33 cellular contexts compared by ENCODE assay signal in genomic region chr19:3842948-3843347, GRCh38. TPM values are rescaled to one million over a fixed set of nuclear protein-coding genes. Genes with fewer than 3 reads are reported as not detected.
"Had no signal": no experiment of that assay in that cellular context is flagged by ENCODE, and none has a peak within 500 bp of the region (broad histone marks: within the 10 kb centered on the region; RNA-seq: fewer than 3 reads in every experiment).

No MANE protein-coding gene starts in this region.

- H3K4me1 Mint-ChIP-seq: immature natural killer cell; mesothelial cell of epicardium; naive B cell; natural killer cell; stimulated activated naive B cell treated with anti-CD40 and anti-IgM and Interleukin-4, amounts not matched to agents 10 μg/mL and 1 μg/mL and 100 μg/mL, for 72 hours had no signal

- H3K4me3 Mint-ChIP-seq: immature natural killer cell; mesothelial cell of epicardium; naive B cell; natural killer cell; nephron progenitor cell; neural progenitor cell; stimulated activated naive B cell treated with anti-CD40 and anti-IgM and Interleukin-4, amounts not matched to agents 10 μg/mL and 1 μg/mL and 100 μg/mL, for 72 hours had no signal

- H2AFZ ChIP-seq: neural progenitor cell had no signal

- H3K36me3 ChIP-seq: left ventricle myocardium inferior, neural progenitor cell, neutrophil, ovary, stomach, thyroid gland, transverse colon, upper lobe of left lung, vagina had no signal

- H3K4me2 ChIP-seq: neural progenitor cell, smooth muscle cell had no signal

- H3K27me3 Mint-ChIP-seq: naive B cell had no signal

- H3K27ac Mint-ChIP-seq: immature natural killer cell; mesothelial cell of epicardium; naive B cell; natural killer cell; nephron progenitor cell; neural progenitor cell; progenitor cell of endocrine pancreas; stimulated activated naive B cell treated with anti-CD40 and anti-IgM and Interleukin-4, amounts not matched to agents 10 μg/mL and 1 μg/mL and 100 μg/mL, for 72 hours had no signal

- H3K4me3 ChIP-seq: left ventricle myocardium inferior, lung, neural progenitor cell, ovary, smooth muscle cell, stomach, testis, thyroid gland, transverse colon, upper lobe of left lung, vagina had no signal

- H3K4me1 ChIP-seq: left ventricle myocardium inferior, neural progenitor cell, stomach, testis, thyroid gland, transverse colon, upper lobe of left lung, vagina had no signal

- DNase-seq: hypothalamus; immature natural killer cell; islet precursor cell; left ventricle myocardium inferior; mesendoderm; naive B cell; natural killer cell; nephron progenitor cell; occipital lobe; ovary; retina; stimulated activated CD4-positive, alpha-beta T cell treated with anti-CD3 and anti-CD28 coated beads, Interleukin-2, amount 100 ng/mL, for 24 hours; stimulated activated CD4-positive, alpha-beta T cell treated with anti-CD3 and anti-CD28 coated beads, Interleukin-4, amount 100 ng/mL, for 1 hour; stimulated activated naive B cell treated with anti-CD40 and anti-IgM and Interleukin-4, amounts not matched to agents 10 μg/mL and 1 μg/mL and 100 μg/mL, for 72 hours; stimulated activated naive CD8-positive, alpha-beta T cell treated with anti-CD3 and anti-CD28 coated beads, Interleukin-15, Interleukin-2, amounts not matched to agents 100 U/mL and 50 U/mL, for 24 hours; stomach; testis; thyroid gland; transverse colon; upper lobe of left lung had no signal

- H3K9me3 ChIP-seq: neutrophil, ovary, testis, thyroid gland, transverse colon, vagina had no signal

- H3K9ac ChIP-seq: neural progenitor cell had no signal

- H3K27me3 ChIP-seq: neural progenitor cell, ovary, testis, thyroid gland, transverse colon, upper lobe of left lung, vagina had no signal

- H3K27ac ChIP-seq: left ventricle myocardium inferior, neural progenitor cell, neutrophil, ovary, stomach, testis, thyroid gland, transverse colon, upper lobe of left lung, vagina had no signal

- ATAC-seq: natural killer cell; right cardiac atrium; stimulated activated naive B cell treated with anti-CD40 and anti-IgM and Interleukin-4, amounts not matched to agents 10 μg/mL and 1 μg/mL and 100 μg/mL, for 72 hours; stimulated activated naive CD8-positive, alpha-beta T cell treated with anti-CD3 and anti-CD28 coated beads, Interleukin-15, Interleukin-2, amounts not matched to agents 100 U/mL and 50 U/mL, for 24 hours had no signal

- H3K36me3 Mint-ChIP-seq: immature natural killer cell; mesothelial cell of epicardium; naive B cell; natural killer cell; stimulated activated naive B cell treated with anti-CD40 and anti-IgM and Interleukin-4, amounts not matched to agents 10 μg/mL and 1 μg/mL and 100 μg/mL, for 72 hours had no signal

RNA-seq across cellular contexts. Expression of gene ZFR2, which starts 25.9 kb away (rescaled TPM):
- total RNA-seq: left ventricle myocardium inferior, skeletal muscle tissue, thyroid gland, transverse colon, urinary bladder, vagina had no signal

RNA-seq across cellular contexts. Expression of gene ATCAY, which starts 37.5 kb away (rescaled TPM):
- total RNA-seq: kidney epithelial cell, left ventricle myocardium inferior, lower leg skin, mesothelial cell of epicardium, mononuclear cell, natural killer cell, right cardiac atrium, upper lobe of left lung had no signal
- polyA plus RNA-seq: immature natural killer cell, ovary had no signal

RNA-seq across cellular contexts. Expression of gene MATK, which starts 56.8 kb away (rescaled TPM):
- total RNA-seq: smooth muscle cell had no signal
- polyA plus RNA-seq: smooth muscle cell had no signal
